8 cellular contexts compared by ENCODE assay signal in genomic region chr1:111739222-111739983, GRCh38. TPM values are rescaled to one million over a fixed set of nuclear protein-coding genes. Genes with fewer than 3 reads are reported as not detected.
DNase-seq lines count a peak whose midpoint lies in the region; ATAC-seq and TF ChIP-seq lines count a peak whose summit lies in the region.

INKA2 (minus strand) TSS chr1:111739395; CDS start chr1:111739242, 153 bp downstream.

- H4K20me1 ChIP-seq in OCI-LY7 (ENCODE audit: insufficient read depth, low read length) = no peaks in the 10 kb centered on the region

- H3K27me3 Mint-ChIP-seq in activated T-cell treated with anti-CD3 and anti-CD28 coated beads, Interleukin-2, amount 50 U/mL, for 4 hours (ENCODE audit: low read depth) = peaks cover 37% of the 10 kb centered on the region
- peaks cover 20% of the 10 kb centered on the region for H3K27me3 Mint-ChIP-seq in stimulated activated memory B cell treated with anti-CD40 and anti-IgM and Interleukin-4, amounts not matched to agents 10 μg/mL and 1 μg/mL and 100 μg/mL, for 72 hours

- H3K4me3 Mint-ChIP-seq in activated T-cell treated with anti-CD3 and anti-CD28 coated beads, Interleukin-2, amount 50 U/mL, for 4 hours = peak within 1 kb of the TSS; percentile 84
- peak within 1 kb of the TSS; percentile 95 for H3K4me3 Mint-ChIP-seq in stimulated activated memory B cell treated with anti-CD40 and anti-IgM and Interleukin-4, amounts not matched to agents 10 μg/mL and 1 μg/mL and 100 μg/mL, for 72 hours

- no peaks in the 10 kb centered on the region for H3K36me3 Mint-ChIP-seq in activated T-cell treated with anti-CD3 and anti-CD28 coated beads, Interleukin-2, amount 50 U/mL, for 4 hours (ENCODE audit: insufficient read depth)
- no peaks in the 10 kb centered on the region for H3K36me3 Mint-ChIP-seq in stimulated activated memory B cell treated with anti-CD40 and anti-IgM and Interleukin-4, amounts not matched to agents 10 μg/mL and 1 μg/mL and 100 μg/mL, for 72 hours

- H3K4me1 ChIP-seq in OCI-LY7 (ENCODE audit: insufficient read depth, low read length, poor library complexity, severe bottlenecking) (peaks cover 32% of the 10 kb centered on the region), muscle layer of duodenum (ENCODE audit: control insufficient read depth in 1 of 2, insufficient read depth in 2 of 2, low read length in 2 of 2) (peaks cover 23 to 50% of the 10 kb centered on the region in 2 donors)

- peak; percentile 25; the same call in 1 of the 2 replicates for TF ChIP-seq CTCF in OCI-LY7 (conservative IDR thresholded peaks at IDR 0.05; ENCODE audit: low read length)

- H3K9me3 ChIP-seq in OCI-LY7 (ENCODE audit: low read length) = no peaks in the 10 kb centered on the region
- no peaks in the 10 kb centered on the region for H3K9me3 ChIP-seq in muscle layer of duodenum (ENCODE audit: control insufficient read depth in 1 of 2, low read length in 2 of 2)

- H3K4me1 Mint-ChIP-seq in activated T-cell treated with anti-CD3 and anti-CD28 coated beads, Interleukin-2, amount 50 U/mL, for 4 hours (ENCODE audit: low read depth) = peaks cover 17% of the 10 kb centered on the region
- peaks cover 32% of the 10 kb centered on the region for H3K4me1 Mint-ChIP-seq in stimulated activated memory B cell treated with anti-CD40 and anti-IgM and Interleukin-4, amounts not matched to agents 10 μg/mL and 1 μg/mL and 100 μg/mL, for 72 hours

- peak within 1 kb of the TSS; percentile 44 for H3K27ac ChIP-seq in OCI-LY7 (ENCODE audit: low read depth, low read length, poor library complexity, severe bottlenecking)
- H3K27ac ChIP-seq in muscle layer of duodenum (ENCODE audit: low read length) = peak within 1 kb of the TSS; percentile 73

- ATAC-seq in GM21526 (IDR thresholded peaks at IDR 0.05; ENCODE audit: low FRiP score, unreplicated experiment) (peak; percentile 76), esophagus mucosa (peak; percentile 87)
- ATAC-seq in activated T-cell treated with anti-CD3 and anti-CD28 coated beads, Interleukin-2, amount 50 U/mL, for 4 hours = peak; percentile 81 to 86
- ATAC-seq in stimulated activated memory B cell treated with anti-CD40 and anti-IgM and Interleukin-4, amounts not matched to agents 10 μg/mL and 1 μg/mL and 100 μg/mL, for 72 hours = peak; percentile 93

- H3K4me3 ChIP-seq in OCI-LY7 (ENCODE audit: low read depth, low read length, poor library complexity, severe bottlenecking) (peak within 1 kb of the TSS; percentile 78), muscle layer of duodenum (ENCODE audit: low read depth in 1 of 2, low read length in 2 of 2) (peak within 1 kb of the TSS; percentile 73 to 77)

- H2AFZ ChIP-seq in OCI-LY7 (ENCODE audit: low read length) = peak within 1 kb of the TSS; percentile 73

- intact Hi-C loops in OCI-LY7 (cut with micrococcal nuclease; ENCODE audit: unreplicated experiment) = loop anchor here (1.0 to 5.0 kb wide), 2 partner anchors 16 to 232 kb away; partner anchors contain the start of gene DDX20

- H3K9me2 ChIP-seq in OCI-LY7 (ENCODE audit: insufficient read depth, low read length) = no peaks in the 10 kb centered on the region

- peak within 1 kb of the TSS; percentile 88 for H3K4me2 ChIP-seq in OCI-LY7 (ENCODE audit: low read length)

- H3K27ac Mint-ChIP-seq in stimulated activated memory B cell treated with anti-CD40 and anti-IgM and Interleukin-4, amounts not matched to agents 10 μg/mL and 1 μg/mL and 100 μg/mL, for 72 hours = peak within 1 kb of the TSS; percentile 79

- BruUV-seq in OCI-LY7 (replicated peaks; lab: Mats Ljungman, UMichigan) = no TSS peak

- CTCF ChIA-PET in OCI-LY7 (lab: Charles Lee; ENCODE audit: unreplicated experiment) = interaction anchor here (0.8 to 1.6 kb wide), 3 partner anchors 8 to 21 kb away, joined by 3 to 13 read pairs (median 3); no protein-coding TSS in a partner anchor

- H3K9me3 Mint-ChIP-seq in activated T-cell treated with anti-CD3 and anti-CD28 coated beads, Interleukin-2, amount 50 U/mL, for 4 hours = no peaks in the 10 kb centered on the region
- no peaks in the 10 kb centered on the region for H3K9me3 Mint-ChIP-seq in stimulated activated memory B cell treated with anti-CD40 and anti-IgM and Interleukin-4, amounts not matched to agents 10 μg/mL and 1 μg/mL and 100 μg/mL, for 72 hours

- peak; percentile 98 for DNase-seq in DMS53 (lab: John Stamatoyannopoulos, UW)
- peak; percentile 90 for DNase-seq in HuH-7 (ENCODE audit: low spot score)
- DNase-seq in OCI-LY7 (ENCODE audit: low spot score) = peak; percentile 87
- DNase-seq in activated T-cell treated with anti-CD3 and anti-CD28 coated beads, Interleukin-2, amount 50 U/mL, for 4 hours = peak; percentile 53

- H3K27me3 ChIP-seq in muscle layer of duodenum (ENCODE audit: low read depth, low read length) = no peaks in the 10 kb centered on the region

- no peaks in the 10 kb centered on the region for H3K79me2 ChIP-seq in OCI-LY7 (ENCODE audit: insufficient read depth, low read depth, low read length)

- POLR2A ChIA-PET in OCI-LY7 (lab: Charles Lee) = interaction anchor here (0.5 to 3.1 kb wide), 11 partner anchors 8 to 658 kb away, joined by 3 to 26 read pairs (median 6); no protein-coding TSS in a partner anchor

- H3K36me3 ChIP-seq in OCI-LY7 (ENCODE audit: insufficient read depth, low read length) (no peaks in the 10 kb centered on the region), muscle layer of duodenum (ENCODE audit: control insufficient read depth in 1 of 2, insufficient read depth in 2 of 2, low read length in 2 of 2) (peaks cover 0 to 9% of the 10 kb centered on the region in 2 donors)

RNA-seq across cellular contexts. Expression of gene INKA2, which starts in this region (rescaled TPM):
- 3.9 and 4.1 TPM in 2 replicates for total RNA-seq in OCI-LY7 (2014; rRNA removed; shearing (Covaris generic))
- total RNA-seq in OCI-LY7 (2022) = 10.8 and 12.2 TPM in 2 replicates
- under 1 TPM; 0.25 to 0.82 (median 0.76) TPM for total RNA-seq in activated T-cell treated with anti-CD3 and anti-CD28 coated beads, Interleukin-2, amount 50 U/mL, for 4 hours
- 2.7 TPM for total RNA-seq in esophagus mucosa

Comparison
In these comparisons a context has a peak if more than half of its experiments do, and no peak if none do; other contexts are left out.
1. Peak in every context shown above with its lines: DNase-seq, ATAC-seq, H3K4me3 ChIP-seq and H3K27ac ChIP-seq.
2. Peak in DNase-seq and ATAC-seq in activated T-cell treated with anti-CD3 and anti-CD28 coated beads, Interleukin-2, amount 50 U/mL, for 4 hours; RNA of the gene not detected or under 1 TPM.